10 cellular contexts compared by ENCODE assay signal in genomic region chr5:148827723-148828122, GRCh38. TPM values are rescaled to one million over a fixed set of nuclear protein-coding genes. Genes with fewer than 3 reads are reported as not detected.
DNase-seq lines count a peak whose midpoint lies in the region; ATAC-seq and TF ChIP-seq lines count a peak whose summit lies in the region.
"Had no signal": no experiment of that assay in that cellular context is flagged by ENCODE, and none has a peak within 500 bp of the region (broad histone marks: within the 10 kb centered on the region; RNA-seq: fewer than 3 reads in every experiment).

No MANE protein-coding gene starts in this region.

- peak; percentile 5 for ATAC-seq in PC-3
- ATAC-seq in HG02610 (IDR thresholded peaks at IDR 0.05; ENCODE audit: unreplicated experiment), result no peak
- ATAC-seq: K562 had no signal

- 0 out of 2 replicates have a peak, but pooled peaks have one; percentile 5 for TF ChIP-seq CTCF in PC-3 (conservative IDR thresholded peaks at IDR 0.05; ENCODE audit: low read depth, low read length)

- H3K79me2 ChIP-seq in PC-3 (ENCODE audit: low read length), result peaks cover 63% of the 10 kb centered on the region

- no peak overlapping the region for H2AFZ ChIP-seq in PC-3 (ENCODE audit: low read length)

- BruUV-seq in PC-3 (replicated peaks; lab: Mats Ljungman, UMichigan), result no TSS peak

- H3K9me2 ChIP-seq in PC-3 (replicated peaks; ENCODE audit: low read length), result no peaks in the 10 kb centered on the region

- no peaks in the 10 kb centered on the region for H3F3A ChIP-seq in PC-3 (ENCODE audit: low read length, unreplicated experiment)

- WGBS in esophagus, 2 donors, result 56 to 74% methylated on average over 7 of the region's 7 CpGs

- intact Hi-C loops in PC-3 (cut with micrococcal nuclease), result loop anchor here (1.0 to 5.0 kb wide), 5 partner anchors 51 to 440 kb away; no protein-coding TSS in a partner anchor

- H3K9me3 ChIP-seq in PC-3 (ENCODE audit: low read length) (no peaks in the 10 kb centered on the region), esophagus (ENCODE audit: control insufficient read depth in 2 of 2, insufficient read depth in 1 of 2, low read depth in 1 of 2, low read length in 1 of 2) (no peaks in the 10 kb centered on the region)

- H3K4me2 ChIP-seq in PC-3 (ENCODE audit: low read length), result peak overlapping the region; percentile 89

- H3K4me3 ChIP-seq in PC-3 (ENCODE audit: low read length) (peak overlapping the region; percentile 73), esophagus (ENCODE audit: low read depth in 1 of 2, low read length in 2 of 2) (peak overlapping the region; percentile 48 to 53), rectal smooth muscle tissue (ENCODE audit: low read length) (peak overlapping the region; percentile 92)
- H3K4me3 ChIP-seq: K562 had no signal

- CTCF ChIA-PET in PC-3 (lab: Charles Lee), result interaction anchor here (0.6 to 3.3 kb wide), 6 partner anchors 85 to 287 kb away, joined by 3 to 33 read pairs (median 6); no protein-coding TSS in a partner anchor

- POLR2A ChIA-PET in PC-3 (lab: Charles Lee; ENCODE audit: unreplicated experiment), result interaction anchor here (0.6 kb wide), 1 partner anchor 39 kb away, joined by 4 read pairs; no protein-coding TSS in a partner anchor

- H3K27me3 ChIP-seq in PC-3 (ENCODE audit: low read length) (no peaks in the 10 kb centered on the region), esophagus (ENCODE audit: control insufficient read depth in 1 of 2, insufficient read depth in 2 of 2, low read length in 2 of 2) (no peaks in the 10 kb centered on the region), rectal smooth muscle tissue (ENCODE audit: control insufficient read depth, insufficient read depth, low read length) (no peaks in the 10 kb centered on the region)

- H4K20me1 ChIP-seq in PC-3 (ENCODE audit: low read length), result peaks cover 61% of the 10 kb centered on the region

- H3K4me1 ChIP-seq in PC-3 (ENCODE audit: insufficient read depth, low read length), result peaks cover 66% of the 10 kb centered on the region
- peaks cover 6 to 17% of the 10 kb centered on the region in 2 donors for H3K4me1 ChIP-seq in esophagus (ENCODE audit: control insufficient read depth in 2 of 2, insufficient read depth in 2 of 2, low read length in 1 of 2)
- H3K4me1 ChIP-seq in rectal smooth muscle tissue (ENCODE audit: control insufficient read depth, insufficient read depth, low read length), result peaks cover 4% of the 10 kb centered on the region

- peak; percentile 70 for DNase-seq in Daoy (ENCODE audit: low read depth)
- peak; percentile 85 for DNase-seq in PC-3
- no peak for DNase-seq in SW480 (ENCODE audit: low spot score)
- no peak for DNase-seq in activated gamma-delta T cell treated with Interleukin-2 at 50 U/mL for 16 hours
- DNase-seq in activated CD8-positive, alpha-beta memory T cell treated with anti-CD3 and anti-CD28 coated beads, Interleukin-2, amount 50 U/mL, for 4 hours, result no peak
- DNase-seq: T-helper 1 cell had no signal

- H3K9ac ChIP-seq in PC-3 (ENCODE audit: low read length), result peak overlapping the region; percentile 41
- peak overlapping the region; percentile 10 for H3K9ac ChIP-seq in rectal smooth muscle tissue (ENCODE audit: low read length)

- no peaks in the 10 kb centered on the region for H3K36me3 ChIP-seq in PC-3 (ENCODE audit: low read depth, low read length)
- no peaks in the 10 kb centered on the region for H3K36me3 ChIP-seq in esophagus (ENCODE audit: control insufficient read depth in 2 of 2, insufficient read depth in 2 of 2, low read length in 1 of 2)
- no peaks in the 10 kb centered on the region for H3K36me3 ChIP-seq in rectal smooth muscle tissue (ENCODE audit: control insufficient read depth, insufficient read depth, low read length)

- H3K27ac ChIP-seq in PC-3 (ENCODE audit: low read length) (peak overlapping the region; percentile 40), esophagus (ENCODE audit: low read depth in 2 of 2, low read length in 1 of 2) (peak overlapping the region; percentile 11 to 76), rectal smooth muscle tissue (ENCODE audit: low read depth, low read length) (no peak overlapping the region)

RNA-seq across cellular contexts. Expression of gene ADRB2, which starts 1.3 kb away (rescaled TPM):
- 2.1 and 3.7 TPM in 2 replicates for total RNA-seq in Daoy (2014; rRNA removed; shearing (Covaris generic))
- total RNA-seq in PC-3 (2014; rRNA removed), result 41.1 and 42.1 TPM in 2 replicates
- polyA plus RNA-seq in esophagus, result 1 to 10 TPM; 2.1 to 2.8 TPM

Comparison
In these comparisons a context has a peak if more than half of its experiments do, and no peak if none do; other contexts are left out.
1. DNase-seq: peak in Daoy (single experiment) and PC-3 (single experiment); none in SW480 (single experiment), activated gamma-delta T cell treated with Interleukin-2 at 50 U/mL for 16 hours (single experiment) and activated CD8-positive, alpha-beta memory T cell treated with anti-CD3 and anti-CD28 coated beads, Interleukin-2, amount 50 U/mL, for 4 hours (single experiment).
2. Peak in every context shown above with its lines, with median percentiles within 50 percentile points of each other: H3K4me3 ChIP-seq.